ENCODE assay signal across 1 cellular context in genomic region chr10:119103687-119104652, GRCh38.
TF ChIP-seq lines count a peak whose summit lies in the region.

Gene DENND10 (plus strand): TSS chr10:119104113. CDS start chr10:119104143, 30 bp downstream.

TF ChIP-seq in HepG2, 621 proteins besides CTCF, POLR2A, EP300 and RAD21 (continued from another document and continues in another):
- TF ChIP-seq, protein P1, sequence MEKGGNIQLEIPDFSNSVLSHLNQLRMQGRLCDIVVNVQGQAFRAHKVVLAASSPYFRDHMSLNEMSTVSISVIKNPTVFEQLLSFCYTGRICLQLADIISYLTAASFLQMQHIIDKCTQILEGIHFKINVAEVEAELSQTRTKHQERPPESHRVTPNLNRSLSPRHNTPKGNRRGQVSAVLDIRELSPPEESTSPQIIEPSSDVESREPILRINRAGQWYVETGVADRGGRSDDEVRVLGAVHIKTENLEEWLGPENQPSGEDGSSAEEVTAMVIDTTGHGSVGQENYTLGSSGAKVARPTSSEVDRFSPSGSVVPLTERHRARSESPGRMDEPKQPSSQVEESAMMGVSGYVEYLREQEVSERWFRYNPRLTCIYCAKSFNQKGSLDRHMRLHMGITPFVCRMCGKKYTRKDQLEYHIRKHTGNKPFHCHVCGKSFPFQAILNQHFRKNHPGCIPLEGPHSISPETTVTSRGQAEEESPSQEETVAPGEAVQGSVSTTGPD (CRISPR knock-in tag; IDR thresholded peaks at IDR 0.05): no peak
- TF ChIP-seq, protein P2, sequence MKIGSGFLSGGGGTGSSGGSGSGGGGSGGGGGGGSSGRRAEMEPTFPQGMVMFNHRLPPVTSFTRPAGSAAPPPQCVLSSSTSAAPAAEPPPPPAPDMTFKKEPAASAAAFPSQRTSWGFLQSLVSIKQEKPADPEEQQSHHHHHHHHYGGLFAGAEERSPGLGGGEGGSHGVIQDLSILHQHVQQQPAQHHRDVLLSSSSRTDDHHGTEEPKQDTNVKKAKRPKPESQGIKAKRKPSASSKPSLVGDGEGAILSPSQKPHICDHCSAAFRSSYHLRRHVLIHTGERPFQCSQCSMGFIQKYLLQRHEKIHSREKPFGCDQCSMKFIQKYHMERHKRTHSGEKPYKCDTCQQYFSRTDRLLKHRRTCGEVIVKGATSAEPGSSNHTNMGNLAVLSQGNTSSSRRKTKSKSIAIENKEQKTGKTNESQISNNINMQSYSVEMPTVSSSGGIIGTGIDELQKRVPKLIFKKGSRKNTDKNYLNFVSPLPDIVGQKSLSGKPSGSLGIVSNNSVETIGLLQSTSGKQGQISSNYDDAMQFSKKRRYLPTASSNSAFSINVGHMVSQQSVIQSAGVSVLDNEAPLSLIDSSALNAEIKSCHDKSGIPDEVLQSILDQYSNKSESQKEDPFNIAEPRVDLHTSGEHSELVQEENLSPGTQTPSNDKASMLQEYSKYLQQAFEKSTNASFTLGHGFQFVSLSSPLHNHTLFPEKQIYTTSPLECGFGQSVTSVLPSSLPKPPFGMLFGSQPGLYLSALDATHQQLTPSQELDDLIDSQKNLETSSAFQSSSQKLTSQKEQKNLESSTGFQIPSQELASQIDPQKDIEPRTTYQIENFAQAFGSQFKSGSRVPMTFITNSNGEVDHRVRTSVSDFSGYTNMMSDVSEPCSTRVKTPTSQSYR (CRISPR knock-in tag; IDR thresholded peaks at IDR 0.05; ENCODE audit: borderline replicate concordance): peak; percentile 11; the same call in 1 of the 2 replicates
- TF ChIP-seq PHF8 (CRISPR knock-in tag; IDR thresholded peaks at IDR 0.05): peak; percentile 85
- TF ChIP-seq ZNF329 (CRISPR knock-in tag; IDR thresholded peaks at IDR 0.05; ENCODE audit: low read depth): 0 out of 2 replicates have a peak, but pooled peaks have one; percentile 42
- peak; percentile 88 for TF ChIP-seq ZNF563 (CRISPR knock-in tag; IDR thresholded peaks at IDR 0.05)
- 0 out of 2 replicates have a peak, but pooled peaks have one; percentile 34 for TF ChIP-seq NFAT5 (CRISPR knock-in tag; IDR thresholded peaks at IDR 0.05)
- no peak for TF ChIP-seq ZFP91 (CRISPR knock-in tag; IDR thresholded peaks at IDR 0.05; ENCODE audit: borderline replicate concordance)
- TF ChIP-seq ZSCAN21 (CRISPR knock-in tag; IDR thresholded peaks at IDR 0.05; ENCODE audit: borderline replicate concordance): no peak; the same call in 1 of the 2 replicates
- TF ChIP-seq ZNF567 (CRISPR knock-in tag; IDR thresholded peaks at IDR 0.05; ENCODE audit: borderline replicate concordance): no peak
- no peak for TF ChIP-seq ZBTB42 (CRISPR knock-in tag; IDR thresholded peaks at IDR 0.05)
- no peak for TF ChIP-seq RBAK (CRISPR knock-in tag; IDR thresholded peaks at IDR 0.05)
- TF ChIP-seq BHLHE40 (IDR thresholded peaks at IDR 0.05; ENCODE audit: low read length): no peak
- TF ChIP-seq ZFP36L1 (CRISPR knock-in tag; IDR thresholded peaks at IDR 0.05): no peak
- no peak for TF ChIP-seq CBX5 (CRISPR knock-in tag; IDR thresholded peaks at IDR 0.05; ENCODE audit: borderline replicate concordance)
- no peak for TF ChIP-seq ZFP62 (CRISPR knock-in tag; IDR thresholded peaks at IDR 0.05)
- no peak for TF ChIP-seq ZNF251 (CRISPR knock-in tag; IDR thresholded peaks at IDR 0.05)
- no peak for TF ChIP-seq ZNF883 (CRISPR knock-in tag; IDR thresholded peaks at IDR 0.05; ENCODE audit: not compliant biosample characterization)
- TF ChIP-seq POLR2G (IDR thresholded peaks at IDR 0.05; ENCODE audit: low read depth, low read length): peak; percentile 86
- TF ChIP-seq THAP11 (CRISPR knock-in tag; IDR thresholded peaks at IDR 0.05): peak; percentile 49
- no peak for TF ChIP-seq TBL1XR1 (IDR thresholded peaks at IDR 0.05; ENCODE audit: borderline replicate concordance, low read length, partially characterized antibody)
- TF ChIP-seq, protein P3, sequence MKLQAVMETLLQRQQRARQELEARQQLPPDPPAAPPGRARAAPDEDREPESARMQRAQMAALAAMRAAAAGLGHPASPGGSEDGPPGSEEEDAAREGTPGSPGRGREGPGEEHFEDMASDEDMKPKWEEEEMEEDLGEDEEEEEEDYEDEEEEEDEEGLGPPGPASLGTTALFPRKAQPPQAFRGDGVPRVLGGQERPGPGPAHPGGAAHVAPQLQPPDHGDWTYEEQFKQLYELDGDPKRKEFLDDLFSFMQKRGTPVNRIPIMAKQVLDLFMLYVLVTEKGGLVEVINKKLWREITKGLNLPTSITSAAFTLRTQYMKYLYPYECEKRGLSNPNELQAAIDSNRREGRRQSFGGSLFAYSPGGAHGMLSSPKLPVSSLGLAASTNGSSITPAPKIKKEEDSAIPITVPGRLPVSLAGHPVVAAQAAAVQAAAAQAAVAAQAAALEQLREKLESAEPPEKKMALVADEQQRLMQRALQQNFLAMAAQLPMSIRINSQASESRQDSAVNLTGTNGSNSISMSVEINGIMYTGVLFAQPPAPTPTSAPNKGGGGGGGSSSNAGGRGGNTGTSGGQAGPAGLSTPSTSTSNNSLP (IDR thresholded peaks at IDR 0.05; ENCODE audit: low read depth, low read length): no peak
- TF ChIP-seq, protein P4, sequence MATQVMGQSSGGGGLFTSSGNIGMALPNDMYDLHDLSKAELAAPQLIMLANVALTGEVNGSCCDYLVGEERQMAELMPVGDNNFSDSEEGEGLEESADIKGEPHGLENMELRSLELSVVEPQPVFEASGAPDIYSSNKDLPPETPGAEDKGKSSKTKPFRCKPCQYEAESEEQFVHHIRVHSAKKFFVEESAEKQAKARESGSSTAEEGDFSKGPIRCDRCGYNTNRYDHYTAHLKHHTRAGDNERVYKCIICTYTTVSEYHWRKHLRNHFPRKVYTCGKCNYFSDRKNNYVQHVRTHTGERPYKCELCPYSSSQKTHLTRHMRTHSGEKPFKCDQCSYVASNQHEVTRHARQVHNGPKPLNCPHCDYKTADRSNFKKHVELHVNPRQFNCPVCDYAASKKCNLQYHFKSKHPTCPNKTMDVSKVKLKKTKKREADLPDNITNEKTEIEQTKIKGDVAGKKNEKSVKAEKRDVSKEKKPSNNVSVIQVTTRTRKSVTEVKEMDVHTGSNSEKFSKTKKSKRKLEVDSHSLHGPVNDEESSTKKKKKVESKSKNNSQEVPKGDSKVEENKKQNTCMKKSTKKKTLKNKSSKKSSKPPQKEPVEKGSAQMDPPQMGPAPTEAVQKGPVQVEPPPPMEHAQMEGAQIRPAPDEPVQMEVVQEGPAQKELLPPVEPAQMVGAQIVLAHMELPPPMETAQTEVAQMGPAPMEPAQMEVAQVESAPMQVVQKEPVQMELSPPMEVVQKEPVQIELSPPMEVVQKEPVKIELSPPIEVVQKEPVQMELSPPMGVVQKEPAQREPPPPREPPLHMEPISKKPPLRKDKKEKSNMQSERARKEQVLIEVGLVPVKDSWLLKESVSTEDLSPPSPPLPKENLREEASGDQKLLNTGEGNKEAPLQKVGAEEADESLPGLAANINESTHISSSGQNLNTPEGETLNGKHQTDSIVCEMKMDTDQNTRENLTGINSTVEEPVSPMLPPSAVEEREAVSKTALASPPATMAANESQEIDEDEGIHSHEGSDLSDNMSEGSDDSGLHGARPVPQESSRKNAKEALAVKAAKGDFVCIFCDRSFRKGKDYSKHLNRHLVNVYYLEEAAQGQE (IDR thresholded peaks at IDR 0.05; ENCODE audit: borderline replicate concordance in 1 of 2, low read depth in 1 of 2, low read length in 2 of 2): peak in 1 of 2 experiments; percentile 29; a peak in 2 of 4 replicates
- TF ChIP-seq AKNA (CRISPR knock-in tag; IDR thresholded peaks at IDR 0.05; ENCODE audit: borderline replicate concordance): no peak
- no peak for TF ChIP-seq RNF2 (conservative IDR thresholded peaks at IDR 0.05; ENCODE audit: low read depth)
- no peak for TF ChIP-seq ZBTB39 (CRISPR knock-in tag; IDR thresholded peaks at IDR 0.05)
- no peak for TF ChIP-seq ZNF451 (CRISPR knock-in tag; IDR thresholded peaks at IDR 0.05)
- no peak for TF ChIP-seq PAWR (CRISPR knock-in tag; IDR thresholded peaks at IDR 0.05; ENCODE audit: borderline replicate concordance)
- TF ChIP-seq SP5 (CRISPR knock-in tag; IDR thresholded peaks at IDR 0.05; ENCODE audit: borderline replicate concordance, low read depth): 0 out of 2 replicates have a peak, but pooled peaks have one; percentile 46
